In genomic region chr9:8883313-8883712, GRCh38 we compare ENCODE assay signal across 27 cellular contexts.
"Had no signal": no experiment of that assay in that cellular context is flagged by ENCODE, and none has a peak within 500 bp of the region (broad histone marks: within the 10 kb centered on the region; RNA-seq: fewer than 3 reads in every experiment).

No MANE protein-coding gene starts in this region.

- H3K4me3 ChIP-seq: ascending aorta, cardiac muscle cell, K562, MG63 had no signal

- H3K27me3 ChIP-seq: ascending aorta, cardiac muscle cell, MG63 had no signal

- DNase-seq: activated CD4-positive, alpha-beta T cell treated with anti-CD3 and anti-CD28 coated beads for 36 hours; activated CD4-positive, alpha-beta T cell treated with anti-CD3 and anti-CD28 coated beads, Interleukin-2, amount 10 ng/mL, durations not matched to agents 7 days and 5 days; activated CD4-positive, alpha-beta T cell treated with anti-CD3 and anti-CD28 coated beads, Interleukin-2, amount 50 U/mL, for 48 hours; activated CD8-positive, alpha-beta T cell treated with anti-CD3 and anti-CD28 coated beads, Interleukin-2, amount 10 ng/mL, durations not matched to agents 7 days and 5 days; activated gamma-delta T cell; activated naive CD4-positive, alpha-beta T cell treated with Interleukin-2 at 50 U/mL for 16 hours; activated naive CD8-positive, alpha-beta T cell treated with anti-CD3 and anti-CD28 coated beads, Interleukin-2, amount 10 ng/mL, durations not matched to agents 7 days and 5 days; activated T-cell treated with anti-CD3 and anti-CD28 coated beads, Interleukin-2, amount 50 U/mL, for 24 hours; amygdala; IMR-90; Karpas-422; MG63; NCI-H1048; NCI-H1105 treated with DMSO at 0.1 percent for 48 hours; NCI-H1436; NCI-H187; NCI-H2029 treated with DMSO at 0.1 percent for 48 hours; NCI-H2107; NCI-H2171; NCI-H226; NCI-H446 treated with DMSO at 0.1 percent for 48 hours; Right ventricle myocardium superior had no signal

- H3K4me1 ChIP-seq: ascending aorta had no signal

- H3K9me3 ChIP-seq: ascending aorta, MG63 had no signal

- H3K36me3 ChIP-seq: ascending aorta, cardiac muscle cell, MG63 had no signal

- ATAC-seq: activated CD4-positive, alpha-beta T cell treated with anti-CD3 and anti-CD28 coated beads for 36 hours; activated CD4-positive, CD25-positive, alpha-beta regulatory T cell treated with anti-CD3 and anti-CD28 coated beads, Interleukin-2, amount 50 U/mL, for 24 hours; activated CD8-positive, alpha-beta T cell treated with anti-CD3 and anti-CD28 coated beads, Interleukin-2, amount 10 ng/mL, durations not matched to agents 7 days and 5 days; K562; WTC11 had no signal

- H3K27ac ChIP-seq: ascending aorta, cardiac muscle cell had no signal
